ENCODE assay signal across 9 cellular contexts in genomic region chr1:1344672-1345361, GRCh38. TPM values are rescaled to one million over a fixed set of nuclear protein-coding genes. Genes with fewer than 3 reads are reported as not detected.
DNase-seq lines count a peak whose midpoint lies in the region; ATAC-seq and TF ChIP-seq lines count a peak whose summit lies in the region.
"Had no signal": no experiment of that assay in that cellular context is flagged by ENCODE, and none has a peak within 500 bp of the region (broad histone marks: within the 10 kb centered on the region; RNA-seq: fewer than 3 reads in every experiment).

No MANE protein-coding gene starts in this region.

- TF ChIP-seq CTCF in upper lobe of left lung (IDR thresholded peaks at IDR 0.05) (peak in 3 of 6 experiments; percentile 35 to 57 (median 40)), sigmoid colon (IDR thresholded peaks at IDR 0.05) (peak in 1 of 4 experiments; percentile 33)

- WGBS in upper lobe of left lung, 2 donors = 40 to 71% methylated on average over 1 to 13 of the region's 15 CpGs
- 58 to 71% methylated on average over 15 of the region's 15 CpGs for WGBS in sigmoid colon, 2 donors

- peaks cover 0 to 22% (median 12%) of the 10 kb centered on the region in 4 donors for H3K36me3 ChIP-seq in upper lobe of left lung
- peaks cover 6 to 23% (median 15%) of the 10 kb centered on the region in 4 donors for H3K36me3 ChIP-seq in sigmoid colon

- peak overlapping the region in 1 of 4 donors; percentile 7 for H3K4me3 ChIP-seq in upper lobe of left lung
- no peak overlapping the region for H3K4me3 ChIP-seq in sigmoid colon

- H3K27ac ChIP-seq in upper lobe of left lung = peak overlapping the region; percentile 40 to 89 (median 72)
- H3K27ac ChIP-seq in sigmoid colon = peak overlapping the region in 1 of 4 donors; percentile 8

- H3K36me3 Mint-ChIP-seq in activated T-cell treated with anti-CD3 and anti-CD28 coated beads, Interleukin-2, amount 50 U/mL, for 24 hours (ENCODE audit: low read depth) = peaks cover 21% of the 10 kb centered on the region

- TF ChIP-seq POLR2A in upper lobe of left lung (IDR thresholded peaks at IDR 0.05) (no peak), sigmoid colon (IDR thresholded peaks at IDR 0.05) (no peak)

- H3K4me1 Mint-ChIP-seq in activated T-cell treated with anti-CD3 and anti-CD28 coated beads, Interleukin-2, amount 50 U/mL, for 24 hours (ENCODE audit: low read depth) = peaks cover 30% of the 10 kb centered on the region

- intact Hi-C loops in sigmoid colon (cut with DNase I) = no loop called here

- H3K27ac Mint-ChIP-seq in activated T-cell treated with anti-CD3 and anti-CD28 coated beads, Interleukin-2, amount 50 U/mL, for 24 hours = peak overlapping the region; percentile 67

- no peaks in the 10 kb centered on the region for H3K9me3 Mint-ChIP-seq in activated T-cell treated with anti-CD3 and anti-CD28 coated beads, Interleukin-2, amount 50 U/mL, for 24 hours

- H3K27me3 Mint-ChIP-seq in activated T-cell treated with anti-CD3 and anti-CD28 coated beads, Interleukin-2, amount 50 U/mL, for 24 hours = no peaks in the 10 kb centered on the region

- TF ChIP-seq EP300 in upper lobe of left lung (IDR thresholded peaks at IDR 0.05) = no peak
- TF ChIP-seq EP300 in sigmoid colon (IDR thresholded peaks at IDR 0.05) = no peak

- H3K9me3 ChIP-seq in upper lobe of left lung = no peaks in the 10 kb centered on the region
- no peaks in the 10 kb centered on the region for H3K9me3 ChIP-seq in sigmoid colon

- H3K4me1 ChIP-seq in upper lobe of left lung (peaks cover 33 to 53% (median 45%) of the 10 kb centered on the region in 4 donors), sigmoid colon (peaks cover 0 to 45% (median 42%) of the 10 kb centered on the region in 4 donors)

- H3K4me3 Mint-ChIP-seq in activated T-cell treated with anti-CD3 and anti-CD28 coated beads, Interleukin-2, amount 50 U/mL, for 24 hours = no peak overlapping the region

- ATAC-seq in left lobe of liver (peak; percentile 6), upper lobe of left lung (ENCODE audit: low FRiP score in 2 of 2) (peak; percentile 4 to 37)

- H3K27me3 ChIP-seq in upper lobe of left lung (no peaks in the 10 kb centered on the region), sigmoid colon (no peaks in the 10 kb centered on the region)
- H3K27me3 ChIP-seq: dorsolateral prefrontal cortex had no signal

- peak; percentile 43 for DNase-seq in stimulated activated naive CD4-positive, alpha-beta T cell treated with Interleukin-2 at 50 U/mL for 16 hours (lab: John Stamatoyannopoulos, UW)
- no peak for DNase-seq in stimulated activated naive CD4-positive, alpha-beta T cell (lab: John Stamatoyannopoulos, UW)
- peak; percentile 63 for DNase-seq in activated T-cell treated with anti-CD3 and anti-CD28 coated beads, Interleukin-2, amount 50 U/mL, for 24 hours
- peak; percentile 60 for DNase-seq in left lobe of liver (ENCODE audit: low spot score)
- peak; percentile 53 to 86 for DNase-seq in upper lobe of left lung
- DNase-seq in DMS114 treated with DMSO at 0.1 percent for 48 hours (lab: John Stamatoyannopoulos, UW; ENCODE audit: unreplicated experiment) = no peak
- no peak for DNase-seq in AML-193 (lab: John Stamatoyannopoulos, UW)
- DNase-seq in sigmoid colon = no peak

RNA-seq across cellular contexts. Expression of gene DVL1, which starts 4.4 kb away (rescaled TPM):
- total RNA-seq in left lobe of liver (50.4 TPM), upper lobe of left lung (100 to 1,000 TPM in 3 of 6 donors, 10 to 100 TPM in 3; 71.8 to 205 (median 90.6) TPM), sigmoid colon (10 to 100 TPM; 50.7 to 85.0 (median 61.9) TPM)
- polyA plus RNA-seq in sigmoid colon = 10 to 100 TPM; 25.8 to 59.9 (median 36.3) TPM

RNA-seq across cellular contexts. Expression of gene MXRA8, which starts 13.5 kb away (rescaled TPM):
- total RNA-seq in left lobe of liver (4.5 TPM), upper lobe of left lung (100 to 1,000 TPM in 2 of 6 donors, 10 to 100 TPM in 4; 23.9 to 137 (median 63.4) TPM), sigmoid colon (100 to 1,000 TPM in 3 of 4 donors, 10 to 100 TPM in 1; 78.8 to 234 (median 114) TPM)
- 10 to 100 TPM in 2 of 3 donors, 1 to 10 TPM in 1; 2.8 to 26.2 (median 22.2) TPM for polyA plus RNA-seq in sigmoid colon

RNA-seq across cellular contexts. Expression of gene TAS1R3, which starts 13.7 kb away (rescaled TPM):
- total RNA-seq in left lobe of liver = 0.30 TPM
- 1 to 10 TPM in 1 of 6 donors, under 1 TPM in 5; 0.22 to 1.0 (median 0.79) TPM for total RNA-seq in upper lobe of left lung
- total RNA-seq in sigmoid colon = not detected
- under 1 TPM in 2 of 3 donors, not detected in 1; 0.60 to 0.64 TPM for polyA plus RNA-seq in sigmoid colon

RNA-seq across cellular contexts. Expression of gene CPTP, which starts 20.2 kb away (rescaled TPM):
- 40.0 TPM for total RNA-seq in left lobe of liver
- 10 to 100 TPM; 14.7 to 41.6 (median 26.0) TPM for total RNA-seq in upper lobe of left lung
- 10 to 100 TPM in 2 of 4 donors, 1 to 10 TPM in 2; 8.4 to 21.6 (median 10.5) TPM for total RNA-seq in sigmoid colon
- 10 to 100 TPM; 41.4 to 57.1 (median 42.0) TPM for polyA plus RNA-seq in sigmoid colon

RNA-seq across cellular contexts. Expression of gene INTS11, which starts 20.4 kb away (rescaled TPM):
- 42.4 TPM for total RNA-seq in left lobe of liver
- total RNA-seq in upper lobe of left lung = 100 to 1,000 TPM in 2 of 6 donors, 10 to 100 TPM in 4; 71.7 to 267 (median 90.5) TPM
- total RNA-seq in sigmoid colon = 100 to 1,000 TPM in 1 of 4 donors, 10 to 100 TPM in 3; 83.8 to 135 (median 93.4) TPM
- 100 to 1,000 TPM in 1 of 3 donors, 10 to 100 TPM in 2; 58.3 to 117 (median 62.7) TPM for polyA plus RNA-seq in sigmoid colon

Comparison
In these comparisons a context has a peak if more than half of its experiments do, and no peak if none do; other contexts are left out.
1. DNase-seq: peak in stimulated activated naive CD4-positive, alpha-beta T cell treated with Interleukin-2 at 50 U/mL for 16 hours (single experiment), activated T-cell treated with anti-CD3 and anti-CD28 coated beads, Interleukin-2, amount 50 U/mL, for 24 hours (single experiment), left lobe of liver (single experiment) and upper lobe of left lung (2 of 2); none in stimulated activated naive CD4-positive, alpha-beta T cell (0 of 6), DMS114 treated with DMSO at 0.1 percent for 48 hours (single experiment), AML-193 (0 of 2) and sigmoid colon (single experiment).